ENCODE assay signal across 15 cellular contexts in genomic region chrX:68699960-68700746, GRCh38. TPM values are rescaled to one million over a fixed set of nuclear protein-coding genes. Genes with fewer than 3 reads are reported as not detected.
DNase-seq lines count a peak whose midpoint lies in the region; ATAC-seq, FAIRE-seq and TF ChIP-seq lines count a peak whose summit lies in the region.
"Had no signal": no experiment of that assay in that cellular context is flagged by ENCODE, and none has a peak within 500 bp of the region (broad histone marks: within the 10 kb centered on the region; RNA-seq: fewer than 3 reads in every experiment).

No MANE protein-coding gene starts in this region.

- H2AFZ ChIP-seq in fibroblast of lung (ENCODE audit: low read length), result peak overlapping the region; percentile 7

- peak overlapping the region; percentile 20 for H3K27ac ChIP-seq in fibroblast of lung (ENCODE audit: insufficient read depth, low read length)
- peak overlapping the region in 2 of 4 donors; percentile 5 to 20 for H3K27ac ChIP-seq in pancreas
- H3K27ac ChIP-seq in ascending aorta, result no peak overlapping the region
- H3K27ac ChIP-seq: RWPE1 had no signal

- H3K27me3 ChIP-seq in fibroblast of lung (ENCODE audit: control insufficient read depth, insufficient read depth, low read length) (no peaks in the 10 kb centered on the region), pancreas (no peaks in the 10 kb centered on the region), ascending aorta (no peaks in the 10 kb centered on the region)

- POLR2A ChIA-PET in WTC11 (lab: Charles Lee), result no interaction called here

- TF ChIP-seq CTCF in fibroblast of lung (conservative IDR thresholded peaks at IDR 0.05 in 1 of 2, IDR thresholded peaks at IDR 0.05 in 1 of 2; ENCODE audit: low read depth in 1 of 2, low read length in 2 of 2), result no peak
- no peak for TF ChIP-seq CTCF in pancreas (IDR thresholded peaks at IDR 0.05)
- no peak for TF ChIP-seq CTCF in WTC11 (IDR thresholded peaks at IDR 0.05)
- no peak for TF ChIP-seq CTCF in ascending aorta (IDR thresholded peaks at IDR 0.05)

- H3K4me3 Mint-ChIP-seq in WTC11, result no peak overlapping the region
- H3K4me3 Mint-ChIP-seq: activated naive CD8-positive, alpha-beta T cell treated with anti-CD3 and anti-CD28 coated beads, Interleukin-2, amount 10 ng/mL, durations not matched to agents 7 days and 5 days had no signal

- peaks cover 2% of the 10 kb centered on the region; the same call in 1 of the 2 replicates for H3K27me3 Mint-ChIP-seq in WTC11 (ENCODE audit: low read depth)
- H3K27me3 Mint-ChIP-seq: activated naive CD8-positive, alpha-beta T cell treated with anti-CD3 and anti-CD28 coated beads, Interleukin-2, amount 10 ng/mL, durations not matched to agents 7 days and 5 days had no signal

- peak; percentile 5 for DNase-seq in H4 (ENCODE audit: low spot score)
- DNase-seq in RKO (ENCODE audit: low spot score), result peak; percentile 65
- DNase-seq in fibroblast of lung (ENCODE audit: low read depth in 2 of 2), result peak in 1 of 2 donors; percentile 61
- DNase-seq in pancreas, result peak in 2 of 6 donors; percentile 40 to 53
- DNase-seq in WTC11 (ENCODE audit: low spot score), result no peak
- DNase-seq in ascending aorta (ENCODE audit: low spot score in 2 of 2), result no peak
- DNase-seq: activated naive CD8-positive, alpha-beta T cell treated with anti-CD3 and anti-CD28 coated beads, Interleukin-2, amount 10 ng/mL, durations not matched to agents 7 days and 5 days; NCI-H1694 had no signal

- H3K9me3 Mint-ChIP-seq in WTC11, result no peaks in the 10 kb centered on the region
- H3K9me3 Mint-ChIP-seq: activated naive CD8-positive, alpha-beta T cell treated with anti-CD3 and anti-CD28 coated beads, Interleukin-2, amount 10 ng/mL, durations not matched to agents 7 days and 5 days had no signal

- 0 out of 2 replicates have a peak, but pooled peaks cover 3% of the 10 kb centered on the region for H3K36me3 Mint-ChIP-seq in WTC11
- H3K36me3 Mint-ChIP-seq: activated naive CD8-positive, alpha-beta T cell treated with anti-CD3 and anti-CD28 coated beads, Interleukin-2, amount 10 ng/mL, durations not matched to agents 7 days and 5 days had no signal

- no peaks in the 10 kb centered on the region for H4K20me1 ChIP-seq in fibroblast of lung (ENCODE audit: control insufficient read depth, extremely low read depth, insufficient read depth, low read length)

- no peaks in the 10 kb centered on the region for H3K79me2 ChIP-seq in fibroblast of lung (ENCODE audit: control insufficient read depth, insufficient read depth, low read length)

- CTCF ChIA-PET in WTC11 (lab: Charles Lee), result interaction anchor here (1.1 kb wide), 1 partner anchor 10 kb away, joined by 3 read pairs; no protein-coding TSS in a partner anchor

- no peak overlapping the region for H3K9ac ChIP-seq in fibroblast of lung (ENCODE audit: insufficient read depth, low read length)

- H3K36me3 ChIP-seq in fibroblast of lung (ENCODE audit: control insufficient read depth, insufficient read depth, low read length), result no peaks in the 10 kb centered on the region
- H3K36me3 ChIP-seq in pancreas, result no peaks in the 10 kb centered on the region
- H3K36me3 ChIP-seq in ascending aorta, result no peaks in the 10 kb centered on the region

- no peak for FAIRE-seq in pancreas (lab: Jason Lieb, UNC)
- FAIRE-seq: endometrium, H1, keratinocyte had no signal

- H3K9me3 ChIP-seq in fibroblast of lung (ENCODE audit: control insufficient read depth, insufficient read depth, low read depth, low read length), result no peaks in the 10 kb centered on the region
- H3K9me3 ChIP-seq in pancreas, result no peaks in the 10 kb centered on the region
- H3K9me3 ChIP-seq in ascending aorta, result no peaks in the 10 kb centered on the region

- H3K4me1 Mint-ChIP-seq in WTC11, result peaks cover 29% of the 10 kb centered on the region

- whole genome bisulfite sequencing in pancreas, 2 donors, result 56 to 58% methylated on average over 7 of the region's 7 CpGs

- H3K4me2 ChIP-seq in fibroblast of lung (ENCODE audit: extremely low read depth, insufficient read depth, low read length), result no peak overlapping the region

- H3K4me3 ChIP-seq in fibroblast of lung (replicated peaks in 1 of 4; ENCODE audit: control extremely low read depth in 1 of 4, insufficient read depth in 1 of 4, low read depth in 3 of 4, low read length in 4 of 4), result no peak overlapping the region
- no peak overlapping the region for H3K4me3 ChIP-seq in pancreas
- no peak overlapping the region for H3K4me3 ChIP-seq in ascending aorta

- ATAC-seq in pancreas (peak; percentile 8 to 48 (median 36)), WTC11 (no peak), HG03521 (IDR thresholded peaks at IDR 0.05; ENCODE audit: unreplicated experiment) (no peak), GM18909 (IDR thresholded peaks at IDR 0.05; ENCODE audit: poor library complexity, unreplicated experiment) (no peak)

- no peak overlapping the region for H3K27ac Mint-ChIP-seq in WTC11
- H3K27ac Mint-ChIP-seq: activated naive CD8-positive, alpha-beta T cell treated with anti-CD3 and anti-CD28 coated beads, Interleukin-2, amount 10 ng/mL, durations not matched to agents 7 days and 5 days; progenitor cell of endocrine pancreas had no signal

- intact Hi-C loops in pancreas (cut with DNase I), result no loop called here
- intact Hi-C loops in ascending aorta (cut with DNase I), result no loop called here

- H3K4me1 ChIP-seq in fibroblast of lung (ENCODE audit: control insufficient read depth, extremely low read depth, insufficient read depth, low read length) (no peaks in the 10 kb centered on the region), pancreas (peaks cover 0 to 5% (median 0%) of the 10 kb centered on the region in 3 donors), ascending aorta (no peaks in the 10 kb centered on the region)

TF ChIP-seq in WTC11, 78 proteins besides CTCF, POLR2A, EP300 and RAD21 (continues in another document):
- TF ChIP-seq ZNF532 (CRISPR knock-in tag; IDR thresholded peaks at IDR 0.05; ENCODE audit: borderline replicate concordance) (no peak), MAX (CRISPR knock-in tag; IDR thresholded peaks at IDR 0.05) (no peak)

RNA-seq across cellular contexts. Expression of gene STARD8, which starts 52.7 kb away (rescaled TPM):
- 2.7 and 3.1 TPM in 2 replicates for total RNA-seq in H4 (2014; rRNA removed; shearing (Covaris generic))
- total RNA-seq in fibroblast of lung (1.5 TPM in 2 replicates), pancreas (1 to 10 TPM; 2.3 to 3.7 (median 2.7) TPM), WTC11 (2021) (3.1 to 8.5 TPM (median 3.8 TPM) in 3 replicates), ascending aorta (16.0 TPM)
- polyA plus RNA-seq in fibroblast of lung (0.76 and 1.1 TPM in 2 replicates), pancreas (1 to 10 TPM; 2.9 to 3.0 TPM)
- polyA plus RNA-seq in fibroblast of lung (2012), result 0.83 and 1.3 TPM in 2 replicates
- 1.9 and 4.3 TPM in 2 replicates for polyA minus RNA-seq in fibroblast of lung (ENCODE audit: low replicate concordance)

Comparison
In these comparisons a context has a peak if more than half of its experiments do, and no peak if none do; other contexts are left out.
1. DNase-seq: peak in H4 (single experiment) and RKO (single experiment); none in WTC11 (single experiment) and ascending aorta (0 of 2).
2. ATAC-seq: peak in pancreas (4 of 4); none in WTC11 (single experiment), HG03521 (single experiment) and GM18909 (single experiment).